Comparison of ENCODE assay signal across 24 cellular contexts in the genomic region with DNA sequence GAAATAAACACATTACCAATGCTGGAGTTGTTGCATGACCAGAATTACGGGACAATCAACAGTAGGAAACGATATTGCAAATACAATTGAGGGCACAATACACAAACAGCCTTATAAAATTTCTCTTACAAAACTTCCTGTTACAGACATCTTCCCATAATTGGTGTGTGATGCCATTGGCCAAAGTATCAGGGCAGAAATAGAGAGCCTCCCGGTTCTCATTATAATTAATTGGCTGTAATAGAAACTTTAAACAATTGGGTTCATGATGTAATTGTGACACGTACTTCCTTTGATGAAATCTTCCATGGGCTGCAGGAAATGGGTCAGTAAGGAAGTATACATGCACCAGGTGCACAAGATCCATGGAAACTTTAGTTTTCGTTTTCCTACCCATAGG. TPM values are rescaled to one million over a fixed set of nuclear protein-coding genes. Genes with fewer than 3 reads are reported as not detected.
A peak's percentile ranks its signal among the peaks of the same experiment; 100 is the strongest.
DNase-seq lines count a peak whose midpoint lies in the region; ATAC-seq, FAIRE-seq and TF ChIP-seq lines count a peak whose summit lies in the region.
"Had no signal": no experiment of that assay in that cellular context is flagged by ENCODE, and none has a peak within 500 bp of the region (broad histone marks: within the 10 kb centered on the region; RNA-seq: fewer than 3 reads in every experiment).

No MANE protein-coding gene starts in this region.

- peak; percentile 13 for ATAC-seq in esophagus mucosa
- no peak for ATAC-seq in SK-N-SH treated with all-trans-retinoic acid at 6 μM for 48 hours
- ATAC-seq: HepG2; stimulated activated naive B cell treated with anti-CD40 and anti-IgM and Interleukin-4, amounts not matched to agents 10 μg/mL and 1 μg/mL and 100 μg/mL, for 72 hours had no signal

- no peak for FAIRE-seq in GM19239 (lab: Jason Lieb, UNC)
- FAIRE-seq: GM18507, HepG2 had no signal

- DNase-seq in GF-D8 (lab: John Stamatoyannopoulos, UW) (peak; percentile 69), LNCaP clone FGC (ENCODE audit: low read depth) (peak; percentile 84), pulmonary artery endothelial cell (ENCODE audit: low read depth, low spot score) (peak; percentile 72), GM19239 (ENCODE audit: insufficient read length, low spot score) (no peak), NCI-H2227 (lab: John Stamatoyannopoulos, UW; ENCODE audit: unreplicated experiment) (no peak)
- DNase-seq in activated naive CD4-positive, alpha-beta T cell treated with anti-CD3 and anti-CD28 coated beads, Interleukin-2, amount 50 U/mL, for 16 hours = no peak
- DNase-seq: activated CD4-positive, alpha-beta memory T cell treated with anti-CD3 and anti-CD28 coated beads, Interleukin-2, amount 10 ng/mL, durations not matched to agents 7 days and 5 days; activated CD4-positive, CD25-positive, alpha-beta regulatory T cell; activated naive CD4-positive, alpha-beta T cell; activated T-cell treated with anti-CD3 and anti-CD28 coated beads, Interleukin-2, amount 50 U/mL, for 1 hour; amygdala; BE2C; Caco-2; caudate nucleus; glutamatergic neuron; NCI-H1930; NCI-H446 treated with DMSO at 0.1 percent for 48 hours; sigmoid colon; stimulated activated naive B cell treated with anti-CD40 and anti-IgM and Interleukin-4, amounts not matched to agents 10 μg/mL and 1 μg/mL and 100 μg/mL, for 72 hours; T-helper 2 cell had no signal

- H3K4me3 ChIP-seq in LNCaP clone FGC (ENCODE audit: low read depth, low read length) = no peak overlapping the region
- H3K4me3 ChIP-seq: sigmoid colon had no signal

- TF ChIP-seq CTCF in LNCaP clone FGC (IDR thresholded peaks at IDR 0.05; ENCODE audit: control insufficient read depth, extremely low read depth, insufficient read depth) = no peak

TF ChIP-seq in SK-N-SH treated with all-trans-retinoic acid at 6 μM for 48 hours, 23 proteins besides CTCF, POLR2A, EP300 and RAD21:
- TF ChIP-seq PPARA (CRISPR knock-in tag; IDR thresholded peaks at IDR 0.05; ENCODE audit: borderline replicate concordance) = no peak
- TF ChIP-seq, protein P1, sequence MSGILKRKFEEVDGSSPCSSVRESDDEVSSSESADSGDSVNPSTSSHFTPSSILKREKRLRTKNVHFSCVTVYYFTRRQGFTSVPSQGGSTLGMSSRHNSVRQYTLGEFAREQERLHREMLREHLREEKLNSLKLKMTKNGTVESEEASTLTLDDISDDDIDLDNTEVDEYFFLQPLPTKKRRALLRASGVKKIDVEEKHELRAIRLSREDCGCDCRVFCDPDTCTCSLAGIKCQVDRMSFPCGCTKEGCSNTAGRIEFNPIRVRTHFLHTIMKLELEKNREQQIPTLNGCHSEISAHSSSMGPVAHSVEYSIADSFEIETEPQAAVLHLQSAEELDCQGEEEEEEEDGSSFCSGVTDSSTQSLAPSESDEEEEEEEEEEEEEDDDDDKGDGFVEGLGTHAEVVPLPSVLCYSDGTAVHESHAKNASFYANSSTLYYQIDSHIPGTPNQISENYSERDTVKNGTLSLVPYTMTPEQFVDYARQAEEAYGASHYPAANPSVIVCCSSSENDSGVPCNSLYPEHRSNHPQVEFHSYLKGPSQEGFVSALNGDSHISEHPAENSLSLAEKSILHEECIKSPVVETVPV (CRISPR knock-in tag; IDR thresholded peaks at IDR 0.05) = no peak
- TF ChIP-seq GLIS3 (CRISPR knock-in tag; IDR thresholded peaks at IDR 0.05) = no peak
- TF ChIP-seq, protein P2, sequence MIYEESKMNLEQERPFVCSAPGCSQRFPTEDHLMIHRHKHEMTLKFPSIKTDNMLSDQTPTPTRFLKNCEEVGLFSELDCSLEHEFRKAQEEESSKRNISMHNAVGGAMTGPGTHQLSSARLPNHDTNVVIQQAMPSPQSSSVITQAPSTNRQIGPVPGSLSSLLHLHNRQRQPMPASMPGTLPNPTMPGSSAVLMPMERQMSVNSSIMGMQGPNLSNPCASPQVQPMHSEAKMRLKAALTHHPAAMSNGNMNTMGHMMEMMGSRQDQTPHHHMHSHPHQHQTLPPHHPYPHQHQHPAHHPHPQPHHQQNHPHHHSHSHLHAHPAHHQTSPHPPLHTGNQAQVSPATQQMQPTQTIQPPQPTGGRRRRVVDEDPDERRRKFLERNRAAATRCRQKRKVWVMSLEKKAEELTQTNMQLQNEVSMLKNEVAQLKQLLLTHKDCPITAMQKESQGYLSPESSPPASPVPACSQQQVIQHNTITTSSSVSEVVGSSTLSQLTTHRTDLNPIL (CRISPR knock-in tag; IDR thresholded peaks at IDR 0.05; ENCODE audit: low read depth) = no peak
- no peak for TF ChIP-seq ISL1 (CRISPR knock-in tag; IDR thresholded peaks at IDR 0.05)
TF ChIP-seq in SK-N-SH treated with all-trans-retinoic acid at 6 μM for 48 hours: peak in this region for 0.

RNA-seq across cellular contexts. Expression of a gene that starts 40.3 kb away (rescaled TPM):
- total RNA-seq in esophagus mucosa (15.9 TPM), pulmonary artery endothelial cell (21.8 and 31.8 TPM in 2 replicates)

Comparison
In these comparisons a context has a peak if more than half of its experiments do, and no peak if none do; other contexts are left out.
1. DNase-seq: peak in GF-D8 (single experiment), LNCaP clone FGC (single experiment) and pulmonary artery endothelial cell (single experiment); none in GM19239 (single experiment), activated naive CD4-positive, alpha-beta T cell treated with anti-CD3 and anti-CD28 coated beads, Interleukin-2, amount 50 U/mL, for 16 hours (single experiment) and NCI-H2227 (single experiment).